Comparison of ENCODE assay signal across 16 cellular contexts in genomic region chr16:84800579-84800978, GRCh38. TPM values are rescaled to one million over a fixed set of nuclear protein-coding genes. Genes with fewer than 3 reads are reported as not detected.
DNase-seq lines count a peak whose midpoint lies in the region; ATAC-seq and TF ChIP-seq lines count a peak whose summit lies in the region.
"Had no signal": no experiment of that assay in that cellular context is flagged by ENCODE, and none has a peak within 500 bp of the region (broad histone marks: within the 10 kb centered on the region; RNA-seq: fewer than 3 reads in every experiment).

No MANE protein-coding gene starts in this region.

- H3K9ac ChIP-seq in IMR-90 (ENCODE audit: low read depth, low read length), result no peak overlapping the region
- H3K9ac ChIP-seq: BLaER1 treated with 17β-estradiol and CSF1 and Interleukin-3, amounts not matched to agents 10 nM and 100 nM had no signal

- peaks cover 2% of the 10 kb centered on the region for H3K4me1 ChIP-seq in IMR-90 (ENCODE audit: control insufficient read depth, insufficient read depth, low read length)
- peaks cover 0 to 4% (median 0%) of the 10 kb centered on the region in 3 donors for H3K4me1 ChIP-seq in gastroesophageal sphincter

- H2AFZ ChIP-seq in IMR-90 (replicated peaks; ENCODE audit: low read length, poor library complexity), result no peak overlapping the region

- H3K9me3 Mint-ChIP-seq in chondrocyte (ENCODE audit: low read depth), result peaks cover 3% of the 10 kb centered on the region
- H3K9me3 Mint-ChIP-seq in nephron, result peaks cover 16% of the 10 kb centered on the region
- H3K9me3 Mint-ChIP-seq in immature natural killer cell, result peaks cover 0 to 3% (median 0%) of the 10 kb centered on the region in 6 donors
- H3K9me3 Mint-ChIP-seq: CD8-positive, alpha-beta T cell had no signal

- no peak overlapping the region for H3K18ac ChIP-seq in IMR-90 (ENCODE audit: low read depth, low read length)

- no peak overlapping the region for H3K4me3 Mint-ChIP-seq in chondrocyte (ENCODE audit: unreplicated experiment)
- no peak overlapping the region for H3K4me3 Mint-ChIP-seq in nephron
- no peak overlapping the region for H3K4me3 Mint-ChIP-seq in immature natural killer cell
- H3K4me3 Mint-ChIP-seq: B cell; CD8-positive, alpha-beta T cell; H9 had no signal

- H3K4me3 ChIP-seq in IMR-90 (ENCODE audit: insufficient read depth, low read depth, low read length) (no peak overlapping the region), H7 (ENCODE audit: insufficient read depth, low read depth, low read length) (no peak overlapping the region), gastroesophageal sphincter (no peak overlapping the region)
- H3K4me3 ChIP-seq: BLaER1 treated with 17β-estradiol and CSF1 and Interleukin-3, amounts not matched to agents 10 nM and 100 nM; GM12878 had no signal

- in situ Hi-C loops in IMR-90 (cut with MboI; ENCODE audit: low sequenced_read_pairs), result no loop called here

- no peak overlapping the region for H4K5ac ChIP-seq in IMR-90 (ENCODE audit: low read depth, low read length)

- no peak overlapping the region for H2BK120ac ChIP-seq in IMR-90 (ENCODE audit: low read depth, low read length)

- H2AK5ac ChIP-seq in IMR-90 (ENCODE audit: low read depth, low read length), result no peak overlapping the region

- no peak overlapping the region for H2BK20ac ChIP-seq in IMR-90 (ENCODE audit: low read depth, low read length)

- no peak overlapping the region for H3K4ac ChIP-seq in IMR-90 (ENCODE audit: low read depth, low read length)

- CTCF ChIA-PET in IMR-90 (lab: Yijun Ruan, JAX), result no interaction called here

- no peak overlapping the region for H3K56ac ChIP-seq in IMR-90 (ENCODE audit: extremely low read depth, insufficient read depth, low read length)

- no peak overlapping the region for H3K4me2 ChIP-seq in IMR-90 (ENCODE audit: low read depth, low read length)
- H3K4me2 ChIP-seq: BLaER1 treated with 17β-estradiol and CSF1 and Interleukin-3, amounts not matched to agents 10 nM and 100 nM had no signal

- no peak for TF ChIP-seq RAD21 in IMR-90 (IDR thresholded peaks at IDR 0.05; ENCODE audit: low read length)

- no TSS peak for BruUV-seq in IMR-90 (replicated peaks; lab: Mats Ljungman, UMichigan)

- peak overlapping the region; percentile 48 for H2AK9ac ChIP-seq in IMR-90 (replicated peaks; ENCODE audit: low read depth, low read length, poor library complexity)

- intact Hi-C loops in IMR-90 (cut with micrococcal nuclease), result no loop called here

- H3K27me3 Mint-ChIP-seq in chondrocyte (ENCODE audit: low read depth) (no peaks in the 10 kb centered on the region), nephron (ENCODE audit: low read depth) (peaks cover 5% of the 10 kb centered on the region), immature natural killer cell (ENCODE audit: low read depth in 3 of 3) (peaks cover 0 to 12% (median 0%) of the 10 kb centered on the region in 3 donors)
- H3K27me3 Mint-ChIP-seq: B cell had no signal

- no peak overlapping the region for H2BK5ac ChIP-seq in IMR-90 (ENCODE audit: low read depth, low read length, poor library complexity, severe bottlenecking)

- ATAC-seq in IMR-90 (ENCODE audit: low read depth), result no peak
- no peak for ATAC-seq in gastroesophageal sphincter
- ATAC-seq: CD8-positive, alpha-beta T cell; GM12878 had no signal

- no peak for DNase-seq in IMR-90
- peak; percentile 2 for DNase-seq in chondrocyte (ENCODE audit: low spot score)
- no peak for DNase-seq in H7
- no peak for DNase-seq in immature natural killer cell
- DNase-seq: CD8-positive, alpha-beta T cell; DMS 273 treated with DMSO at 0.1 percent for 48 hours; DMS53; DND-41; EL; GOT3; H9 had no signal

- no peak overlapping the region for H3K23ac ChIP-seq in IMR-90 (ENCODE audit: low read depth, low read length)

- 0 out of 2 replicates have a peak, but pooled peaks cover 3% of the 10 kb centered on the region for H3K9me3 ChIP-seq in IMR-90 (ENCODE audit: control insufficient read depth, insufficient read depth, low read length)
- no peaks in the 10 kb centered on the region for H3K9me3 ChIP-seq in gastroesophageal sphincter

- peaks cover 7% of the 10 kb centered on the region for H3K9me1 ChIP-seq in IMR-90 (ENCODE audit: insufficient read depth, low read length)

- H3K14ac ChIP-seq in IMR-90 (replicated peaks; ENCODE audit: low read depth, low read length), result no peak overlapping the region

- 82% methylated on average over 4 of the region's 5 CpGs; no CpG with 5 or more reads in 1 of the 2 experiments for WGBS in IMR-90 (ENCODE audit: extremely low coverage in 2 of 2, insufficient read length in 1 of 2), 2 experiments
- WGBS in gastroesophageal sphincter (ENCODE audit: low coverage in 1 of 2), 2 donors, result 67 to 80% methylated on average over 1 of the region's 5 CpGs

- H4K91ac ChIP-seq in IMR-90 (ENCODE audit: insufficient read depth, low read depth, low read length), result no peak overlapping the region

- H3K27ac Mint-ChIP-seq in chondrocyte (ENCODE audit: unreplicated experiment) (no peak overlapping the region), nephron (peak overlapping the region in 2 of 3 experiments; percentile 5 to 35), immature natural killer cell (no peak overlapping the region)
- H3K27ac Mint-ChIP-seq: B cell; CD8-positive, alpha-beta T cell; H9 had no signal

- no peak overlapping the region; the same call in 2 of the 3 replicates for H2BK15ac ChIP-seq in IMR-90 (ENCODE audit: low read depth, low read length)

- peaks cover 6% of the 10 kb centered on the region for H3K4me1 Mint-ChIP-seq in chondrocyte (ENCODE audit: low read depth)
- peaks cover 8% of the 10 kb centered on the region for H3K4me1 Mint-ChIP-seq in nephron
- H3K4me1 Mint-ChIP-seq in immature natural killer cell, result peaks cover 0 to 1% of the 10 kb centered on the region in 2 donors

- TF ChIP-seq EP300 in gastroesophageal sphincter (IDR thresholded peaks at IDR 0.05), result no peak

- H3K36me3 ChIP-seq in IMR-90 (ENCODE audit: control insufficient read depth, insufficient read depth, low read length) (no peaks in the 10 kb centered on the region), H7 (replicated peaks; ENCODE audit: control insufficient read depth, insufficient read depth, low read length) (no peaks in the 10 kb centered on the region), gastroesophageal sphincter (no peaks in the 10 kb centered on the region)
- H3K36me3 ChIP-seq: BLaER1 treated with 17β-estradiol and CSF1 and Interleukin-3, amounts not matched to agents 10 nM and 100 nM had no signal

- H3K79me1 ChIP-seq in IMR-90 (ENCODE audit: low read depth in 1 of 2, low read length in 2 of 2), result no peaks in the 10 kb centered on the region

- no peak overlapping the region for H3K27ac ChIP-seq in IMR-90 (ENCODE audit: insufficient read depth, low read length)
- H3K27ac ChIP-seq in gastroesophageal sphincter, result no peak overlapping the region
- H3K27ac ChIP-seq: BLaER1 treated with 17β-estradiol and CSF1 and Interleukin-3, amounts not matched to agents 10 nM and 100 nM had no signal

- no peaks in the 10 kb centered on the region for H4K20me1 ChIP-seq in IMR-90 (ENCODE audit: insufficient read depth, low read length)
- H4K20me1 ChIP-seq: BLaER1 treated with 17β-estradiol and CSF1 and Interleukin-3, amounts not matched to agents 10 nM and 100 nM had no signal

- no peaks in the 10 kb centered on the region for H3K36me3 Mint-ChIP-seq in chondrocyte (ENCODE audit: low read depth)
- H3K36me3 Mint-ChIP-seq in nephron (ENCODE audit: low read depth), result no peaks in the 10 kb centered on the region
- H3K36me3 Mint-ChIP-seq in immature natural killer cell, result no peaks in the 10 kb centered on the region

- TF ChIP-seq POLR2A in IMR-90 (IDR thresholded peaks at IDR 0.05; ENCODE audit: low read depth, low read length), result no peak
- no peak for TF ChIP-seq POLR2A in gastroesophageal sphincter (IDR thresholded peaks at IDR 0.05)

- dilution Hi-C loops in IMR-90 (cut with HindIII; ENCODE audit: low sequenced_read_pairs, unreplicated experiment), result no loop called here

- TF ChIP-seq CTCF in IMR-90 (conservative IDR thresholded peaks at IDR 0.05; ENCODE audit: low read depth, low read length), result no peak
- no peak for TF ChIP-seq CTCF in chondrocyte (IDR thresholded peaks at IDR 0.05)
- TF ChIP-seq CTCF in nephron (IDR thresholded peaks at IDR 0.05; ENCODE audit: unreplicated experiment in 3 of 3), result no peak
- no peak for TF ChIP-seq CTCF in gastroesophageal sphincter (IDR thresholded peaks at IDR 0.05)

- no peaks in the 10 kb centered on the region for H3K27me3 ChIP-seq in IMR-90 (ENCODE audit: control insufficient read depth, insufficient read depth, low read length)
- H3K27me3 ChIP-seq in H7 (ENCODE audit: control insufficient read depth, insufficient read depth, low read length), result no peaks in the 10 kb centered on the region
- no peaks in the 10 kb centered on the region for H3K27me3 ChIP-seq in gastroesophageal sphincter
- H3K27me3 ChIP-seq: BLaER1 treated with 17β-estradiol and CSF1 and Interleukin-3, amounts not matched to agents 10 nM and 100 nM had no signal

- H4K8ac ChIP-seq in IMR-90 (ENCODE audit: low read depth in 2 of 2, low read length in 2 of 2), result no peak overlapping the region

- POLR2A ChIA-PET in IMR-90 (lab: Charles Lee; ENCODE audit: unreplicated experiment), result no interaction called here

TF ChIP-seq in IMR-90, 13 proteins besides CTCF, POLR2A, EP300 and RAD21 (continues in another document):
- no peak for TF ChIP-seq ELK1 (IDR thresholded peaks at IDR 0.05; ENCODE audit: borderline replicate concordance, low read depth, low read length)
- TF ChIP-seq NFE2L2 (IDR thresholded peaks at IDR 0.05; ENCODE audit: low read depth, low read length), result no peak
- TF ChIP-seq SMC3 (IDR thresholded peaks at IDR 0.05; ENCODE audit: low read depth, low read length), result no peak
- TF ChIP-seq MAZ (IDR thresholded peaks at IDR 0.05; ENCODE audit: borderline replicate concordance, low read depth, low read length), result no peak
- TF ChIP-seq BHLHE40 (IDR thresholded peaks at IDR 0.05; ENCODE audit: low read depth, low read length), result no peak
- TF ChIP-seq RCOR1 (IDR thresholded peaks at IDR 0.05; ENCODE audit: insufficient replicate concordance, low read length), result no peak

RNA-seq across cellular contexts. Expression of gene CRISPLD2, which starts 19.2 kb away (rescaled TPM):
- 35.0 and 37.5 TPM in 2 replicates for total RNA-seq in IMR-90 (2012; rRNA removed)
- 21.3 and 23.1 TPM in 2 replicates for polyA plus RNA-seq in IMR-90 (2012; rRNA removed)
- polyA plus RNA-seq in IMR-90 (2012; cell fraction: cytosol; rRNA removed), result 17.6 and 30.1 TPM in 2 replicates
- polyA plus RNA-seq in IMR-90 (2012; cell fraction: nucleus; rRNA removed; ENCODE audit: low replicate concordance), result 26.7 and 30.7 TPM in 2 replicates
- total RNA-seq in chondrocyte, result 1.7 to 12.1 TPM (median 11.7 TPM) in 3 replicates
- 2.0 and 4.2 TPM in 2 replicates for total RNA-seq in H7 (2014; rRNA removed; shearing (Covaris generic))
- total RNA-seq in gastroesophageal sphincter, result 100 to 1,000 TPM; 174 to 411 (median 219) TPM
- polyA plus RNA-seq in immature natural killer cell, result under 1 TPM; 0.05 to 0.24 (median 0.09) TPM

Comparison
In these comparisons a context has a peak if more than half of its experiments do, and no peak if none do; other contexts are left out.
1. H3K27ac Mint-ChIP-seq: peak in nephron (2 of 3); none in chondrocyte (single experiment) and immature natural killer cell (0 of 6).